Comparison of ENCODE assay signal across 8 cellular contexts in genomic region chr9:78297672-78297961, GRCh38. TPM values are rescaled to one million over a fixed set of nuclear protein-coding genes. Genes with fewer than 3 reads are reported as not detected.
DNase-seq lines count a peak whose midpoint lies in the region; ATAC-seq and TF ChIP-seq lines count a peak whose summit lies in the region.

No MANE protein-coding gene starts in this region.

- in situ Hi-C loops in IMR-90 (cut with MboI; ENCODE audit: low sequenced_read_pairs), result no loop called here

- H2BK15ac ChIP-seq in IMR-90 (ENCODE audit: low read depth, low read length), result no peak overlapping the region

- CTCF ChIA-PET in IMR-90 (lab: Yijun Ruan, JAX), result interaction anchor here (1.0 kb wide), 1 partner anchor 26 kb away, joined by 7 read pairs; no protein-coding TSS in a partner anchor
- CTCF ChIA-PET in naive thymus-derived CD4-positive, alpha-beta T cell (lab: Charles Lee), result interaction anchor here (0.6 to 1.9 kb wide), 3 partner anchors 12 to 1903 kb away, joined by 3 to 5 read pairs (median 3); partner anchors contain the start of gene RFK

- no peak overlapping the region for H3K18ac ChIP-seq in IMR-90 (ENCODE audit: low read depth, low read length)

- peak overlapping the region in 1 of 2 experiments; percentile 28; a peak in 1 of 4 replicates for H4K8ac ChIP-seq in IMR-90 (ENCODE audit: low read depth in 2 of 2, low read length in 2 of 2)

- H4K91ac ChIP-seq in IMR-90 (ENCODE audit: insufficient read depth, low read depth, low read length), result peak overlapping the region; percentile 20; the same call in 1 of the 2 replicates

- H2BK5ac ChIP-seq in IMR-90 (ENCODE audit: low read depth, low read length, poor library complexity, severe bottlenecking), result no peak overlapping the region

- H3K4me2 ChIP-seq in IMR-90 (ENCODE audit: low read depth, low read length), result peak overlapping the region; percentile 83

- peak overlapping the region; percentile 77 for H3K4ac ChIP-seq in IMR-90 (ENCODE audit: low read depth, low read length)

- H3K4me1 Mint-ChIP-seq in central memory CD8-positive, alpha-beta T cell, result peaks cover 22% of the 10 kb centered on the region
- peaks cover 19 to 56% (median 41%) of the 10 kb centered on the region in 7 donors for H3K4me1 Mint-ChIP-seq in naive thymus-derived CD4-positive, alpha-beta T cell

- H3K14ac ChIP-seq in IMR-90 (replicated peaks; ENCODE audit: low read depth, low read length), result peak overlapping the region; percentile 77

- ATAC-seq in GM18861 (IDR thresholded peaks at IDR 0.05; ENCODE audit: unreplicated experiment), result peak; percentile 39
- no peak for ATAC-seq in IMR-90 (ENCODE audit: low read depth)
- no peak for ATAC-seq in central memory CD8-positive, alpha-beta T cell (replicated peaks; ENCODE audit: extremely low read depth, poor library complexity, severe bottlenecking)
- ATAC-seq in naive thymus-derived CD4-positive, alpha-beta T cell, result no peak

- H3K79me1 ChIP-seq in IMR-90 (ENCODE audit: low read depth in 1 of 2, low read length in 2 of 2), result peaks cover 7 to 40% of the 10 kb centered on the region in 2 experiments; a peak in 3 of 4 replicates

- H3K27ac ChIP-seq in IMR-90 (ENCODE audit: insufficient read depth, low read length), result peak overlapping the region; percentile 3; the same call in 1 of the 2 replicates
- peak overlapping the region; percentile 56 for H3K27ac ChIP-seq in naive thymus-derived CD4-positive, alpha-beta T cell (ENCODE audit: low read depth, low read length)

- H3K36me3 Mint-ChIP-seq in central memory CD8-positive, alpha-beta T cell (ENCODE audit: insufficient read depth), result peaks cover 6% of the 10 kb centered on the region
- peaks cover 0 to 17% (median 5%) of the 10 kb centered on the region in 5 donors for H3K36me3 Mint-ChIP-seq in naive thymus-derived CD4-positive, alpha-beta T cell

- no peaks in the 10 kb centered on the region for H3K9me3 Mint-ChIP-seq in central memory CD8-positive, alpha-beta T cell
- no peaks in the 10 kb centered on the region for H3K9me3 Mint-ChIP-seq in naive thymus-derived CD4-positive, alpha-beta T cell

- peaks cover 2% of the 10 kb centered on the region; the same call in 1 of the 2 replicates for H3K9me1 ChIP-seq in IMR-90 (ENCODE audit: insufficient read depth, low read length)

- H3K56ac ChIP-seq in IMR-90 (ENCODE audit: extremely low read depth, insufficient read depth, low read length), result peak overlapping the region; percentile 80

- intact Hi-C loops in IMR-90 (cut with micrococcal nuclease), result loop anchor here (2.0 kb wide), 1 partner anchor 61 kb away; the partner anchor contains the start of gene CEP78
- intact Hi-C loops in naive thymus-derived CD4-positive, alpha-beta T cell (cut with micrococcal nuclease), result loop anchor here (1.0 to 10.0 kb wide), 10 partner anchors 36 to 1274 kb away; partner anchors contain the start of genes TLE4 (in 2 of the 2), VPS13A (in 2 of the 2), CEP78 (in 1 of the 2) and GNAQ (in 1 of the 2)

- no peak overlapping the region for H4K5ac ChIP-seq in IMR-90 (ENCODE audit: low read depth, low read length)

- TF ChIP-seq RAD21 in IMR-90 (IDR thresholded peaks at IDR 0.05; ENCODE audit: low read length), result 0 out of 2 replicates have a peak, but pooled peaks have one; percentile 2

- H2AFZ ChIP-seq in IMR-90 (replicated peaks; ENCODE audit: low read length, poor library complexity), result peak overlapping the region; percentile 97

- BruUV-seq in IMR-90 (replicated peaks; lab: Mats Ljungman, UMichigan), result no TSS peak

- H2BK120ac ChIP-seq in IMR-90 (ENCODE audit: low read depth, low read length), result no peak overlapping the region

- H4K20me1 ChIP-seq in IMR-90 (ENCODE audit: insufficient read depth, low read length), result peaks cover 32% of the 10 kb centered on the region; the same call in 1 of the 2 replicates

- peak overlapping the region; percentile 88 for H3K4me3 Mint-ChIP-seq in central memory CD8-positive, alpha-beta T cell
- peak overlapping the region; percentile 86 to 95 (median 92) for H3K4me3 Mint-ChIP-seq in naive thymus-derived CD4-positive, alpha-beta T cell

- peaks cover 3% of the 10 kb centered on the region; the same call in 1 of the 2 replicates for H3K36me3 ChIP-seq in IMR-90 (ENCODE audit: control insufficient read depth, insufficient read depth, low read length)
- no peaks in the 10 kb centered on the region for H3K36me3 ChIP-seq in naive thymus-derived CD4-positive, alpha-beta T cell (ENCODE audit: control insufficient read depth in 2 of 3, insufficient read depth in 3 of 3, low read length in 3 of 3)

- no peak overlapping the region for H2BK20ac ChIP-seq in IMR-90 (ENCODE audit: low read depth, low read length)

- DNase-seq in IMR-90, result peak; percentile 19
- DNase-seq in central memory CD8-positive, alpha-beta T cell (ENCODE audit: low spot score in 2 of 2), result no peak
- DNase-seq in naive thymus-derived CD4-positive, alpha-beta T cell, result no peak
- no peak for DNase-seq in NCI-H146 (lab: John Stamatoyannopoulos, UW)
- DNase-seq in T1000 (lab: John Stamatoyannopoulos, UW), result no peak
- DNase-seq in ureter (ENCODE audit: low spot score), result no peak
- no peak for DNase-seq in EL

- WGBS in IMR-90 (ENCODE audit: extremely low coverage in 2 of 2, insufficient read length in 1 of 2), 2 experiments, result 0% methylated on average over 4 of the region's 10 CpGs; no CpG with 5 or more reads in 1 of the 2 experiments

- H3K23ac ChIP-seq in IMR-90 (ENCODE audit: low read depth, low read length), result peak overlapping the region; percentile 98

- dilution Hi-C loops in IMR-90 (cut with HindIII; ENCODE audit: low sequenced_read_pairs, unreplicated experiment), result no loop called here

- H3K27me3 ChIP-seq in IMR-90 (ENCODE audit: control insufficient read depth, insufficient read depth, low read length), result no peaks in the 10 kb centered on the region
- no peaks in the 10 kb centered on the region for H3K27me3 ChIP-seq in naive thymus-derived CD4-positive, alpha-beta T cell (ENCODE audit: control insufficient read depth in 2 of 2, insufficient read depth in 2 of 2, low read length in 2 of 2)

- TF ChIP-seq CTCF in IMR-90 (conservative IDR thresholded peaks at IDR 0.05; ENCODE audit: low read depth, low read length), result no peak

- no peaks in the 10 kb centered on the region for H3K27me3 Mint-ChIP-seq in central memory CD8-positive, alpha-beta T cell
- H3K27me3 Mint-ChIP-seq in naive thymus-derived CD4-positive, alpha-beta T cell, result peaks cover 0 to 5% (median 0%) of the 10 kb centered on the region in 5 donors

- TF ChIP-seq POLR2A in IMR-90 (IDR thresholded peaks at IDR 0.05; ENCODE audit: low read depth, low read length), result no peak

- H3K4me3 ChIP-seq in IMR-90 (ENCODE audit: insufficient read depth, low read depth, low read length), result peak overlapping the region; percentile 75
- H3K4me3 ChIP-seq in naive thymus-derived CD4-positive, alpha-beta T cell (ENCODE audit: low read length), result peak overlapping the region; percentile 86

- H3K27ac Mint-ChIP-seq in central memory CD8-positive, alpha-beta T cell (ENCODE audit: low read depth), result peak overlapping the region; percentile 62
- H3K27ac Mint-ChIP-seq in naive thymus-derived CD4-positive, alpha-beta T cell, result peak overlapping the region in 7 of 9 donors; percentile 28 to 95 (median 72)

- H2AK9ac ChIP-seq in IMR-90 (replicated peaks; ENCODE audit: low read depth, low read length, poor library complexity), result peak overlapping the region; percentile 21

- H3K9ac ChIP-seq in IMR-90 (ENCODE audit: low read depth, low read length), result peak overlapping the region; percentile 66

- H3K4me1 ChIP-seq in IMR-90 (ENCODE audit: control insufficient read depth, insufficient read depth, low read length), result peaks cover 3% of the 10 kb centered on the region; the same call in 1 of the 2 replicates
- peaks cover 4 to 8% of the 10 kb centered on the region in 2 donors for H3K4me1 ChIP-seq in naive thymus-derived CD4-positive, alpha-beta T cell (ENCODE audit: control insufficient read depth in 2 of 2, insufficient read depth in 2 of 2, low read length in 2 of 2)

- no peaks in the 10 kb centered on the region for H3K9me3 ChIP-seq in IMR-90 (ENCODE audit: control insufficient read depth, insufficient read depth, low read length)
- no peaks in the 10 kb centered on the region for H3K9me3 ChIP-seq in naive thymus-derived CD4-positive, alpha-beta T cell (ENCODE audit: control insufficient read depth in 2 of 3, low read length in 3 of 3)

- peak overlapping the region; percentile 56; the same call in 1 of the 2 replicates for H2AK5ac ChIP-seq in IMR-90 (ENCODE audit: low read depth, low read length)

- POLR2A ChIA-PET in IMR-90 (lab: Charles Lee; ENCODE audit: unreplicated experiment), result interaction anchor here (0.8 kb wide), 1 partner anchor 20 kb away, joined by 3 read pairs; no protein-coding TSS in a partner anchor
- POLR2A ChIA-PET in naive thymus-derived CD4-positive, alpha-beta T cell (lab: Charles Lee), result interaction anchor here (0.5 to 1.6 kb wide), 3 partner anchors 83 to 1121 kb away, joined by 3 to 4 read pairs (median 3); partner anchors contain the start of gene VPS13A

TF ChIP-seq in IMR-90, 13 proteins besides CTCF, POLR2A, EP300 and RAD21 (continues in another document):
- no peak for TF ChIP-seq MAFK (IDR thresholded peaks at IDR 0.05; ENCODE audit: low read depth, low read length)
- TF ChIP-seq CHD1 (IDR thresholded peaks at IDR 0.05; ENCODE audit: low read depth, low read length), result no peak
- no peak for TF ChIP-seq MAZ (IDR thresholded peaks at IDR 0.05; ENCODE audit: borderline replicate concordance, low read depth, low read length)
- no peak for TF ChIP-seq USF2 (IDR thresholded peaks at IDR 0.05; ENCODE audit: low read depth, low read length)
- no peak for TF ChIP-seq MXI1 (IDR thresholded peaks at IDR 0.05; ENCODE audit: borderline replicate concordance, low read depth, low read length)
- TF ChIP-seq CEBPB (IDR thresholded peaks at IDR 0.05; ENCODE audit: low read depth, low read length), result no peak

RNA-seq across cellular contexts. Expression of gene PSAT1, which starts 0.7 kb away (rescaled TPM):
- total RNA-seq in IMR-90 (2012; rRNA removed) (88.4 and 98.9 TPM in 2 replicates), ureter (139 TPM)
- polyA plus RNA-seq in IMR-90 (2012; rRNA removed), result 52.2 and 77.2 TPM in 2 replicates
- polyA plus RNA-seq in IMR-90 (2012; cell fraction: cytosol; rRNA removed), result 30.9 and 42.1 TPM in 2 replicates
- polyA plus RNA-seq in IMR-90 (2012; cell fraction: nucleus; rRNA removed; ENCODE audit: low replicate concordance), result 15.8 and 49.8 TPM in 2 replicates
- total RNA-seq in naive thymus-derived CD4-positive, alpha-beta T cell, result 10 to 100 TPM in 2 of 5 experiments, 1 to 10 TPM in 3; 1.6 to 65.2 (median 9.5) TPM
- 10 to 100 TPM; 14.2 to 20.6 TPM for polyA plus RNA-seq in naive thymus-derived CD4-positive, alpha-beta T cell
